Comparison of ENCODE assay signal across 1 cellular context in genomic region chr22:35463231-35463933, GRCh38.
TF ChIP-seq lines count a peak whose summit lies in the region.

No MANE protein-coding gene starts in this region.

TF ChIP-seq in H1, 55 proteins besides CTCF, POLR2A, EP300 and RAD21:
- TF ChIP-seq EGR1 (IDR thresholded peaks at IDR 0.05; ENCODE audit: borderline replicate concordance, low read depth, low read length), result no peak
- TF ChIP-seq SAP30 (IDR thresholded peaks at IDR 0.05; ENCODE audit: insufficient read depth, insufficient replicate concordance, low read length), result no peak
- TF ChIP-seq CBX8 (IDR thresholded peaks at IDR 0.05; ENCODE audit: borderline replicate concordance, low read depth, low read length), result no peak
- TF ChIP-seq PHF8 (conservative IDR thresholded peaks at IDR 0.05; ENCODE audit: low read depth, low read length), result no peak
- TF ChIP-seq HDAC2 (IDR thresholded peaks at IDR 0.05; ENCODE audit: borderline replicate concordance in 1 of 2, low read depth in 2 of 2, low read length in 2 of 2), result no peak
- TF ChIP-seq CHD2 (IDR thresholded peaks at IDR 0.05; ENCODE audit: low read length), result no peak
- no peak for TF ChIP-seq SP1 (IDR thresholded peaks at IDR 0.05; ENCODE audit: low read depth, low read length)
- TF ChIP-seq NANOG (IDR thresholded peaks at IDR 0.05; ENCODE audit: insufficient read depth, low read depth, low read length, poor library complexity, severe bottlenecking), result no peak
- TF ChIP-seq CHD7 (IDR thresholded peaks at IDR 0.05; ENCODE audit: insufficient replicate concordance, low read length), result no peak
- TF ChIP-seq POU5F1 (IDR thresholded peaks at IDR 0.05; ENCODE audit: low read depth, low read length), result no peak
- TF ChIP-seq SRF (IDR thresholded peaks at IDR 0.05; ENCODE audit: low read depth, low read length), result no peak
- TF ChIP-seq TCF12 (IDR thresholded peaks at IDR 0.05; ENCODE audit: low read depth, low read length), result no peak
- TF ChIP-seq CHD1 (IDR thresholded peaks at IDR 0.05; ENCODE audit: low read depth, low read length), result no peak
- no peak for TF ChIP-seq YY1 (IDR thresholded peaks at IDR 0.05; ENCODE audit: low read depth, low read length)
- no peak for TF ChIP-seq TEAD4 (IDR thresholded peaks at IDR 0.05; ENCODE audit: low read depth, low read length)
- no peak for TF ChIP-seq BRCA1 (IDR thresholded peaks at IDR 0.05; ENCODE audit: low read depth, low read length)
- no peak for TF ChIP-seq RFX5 (IDR thresholded peaks at IDR 0.05; ENCODE audit: borderline replicate concordance, low read depth, low read length)
- no peak for TF ChIP-seq USF2 (IDR thresholded peaks at IDR 0.05; ENCODE audit: low read length)
- no peak for TF ChIP-seq SIX5 (IDR thresholded peaks at IDR 0.05; ENCODE audit: low read depth, low read length)
TF ChIP-seq in H1: peak in this region for 0.
